11 cellular contexts compared by ENCODE assay signal in the genomic region with DNA sequence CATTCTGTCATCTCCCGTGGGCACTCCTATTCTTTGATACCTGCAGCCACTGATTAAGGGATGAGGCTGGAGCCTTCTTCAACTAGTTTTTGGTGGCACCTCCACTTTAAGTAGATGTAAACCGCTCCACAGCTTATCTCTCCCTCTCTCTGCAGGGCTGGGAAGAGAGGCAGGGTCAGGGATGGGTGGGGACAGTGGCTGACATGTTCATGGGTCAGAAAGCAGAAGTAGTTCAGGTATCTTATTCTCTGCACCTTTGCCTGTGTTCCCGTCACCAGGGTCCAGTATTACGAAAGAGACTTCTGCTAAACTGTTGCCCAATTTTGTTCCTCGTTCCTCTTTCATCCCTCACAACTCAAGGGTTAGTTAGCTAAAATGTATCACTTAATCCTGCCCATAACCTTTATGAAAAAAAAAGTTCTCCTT. TPM values are rescaled to one million over a fixed set of nuclear protein-coding genes. Genes with fewer than 3 reads are reported as not detected.
DNase-seq lines count a peak whose midpoint lies in the region; ATAC-seq, FAIRE-seq and TF ChIP-seq lines count a peak whose summit lies in the region.
"Had no signal": no experiment of that assay in that cellular context is flagged by ENCODE, and none has a peak within 500 bp of the region (broad histone marks: within the 10 kb centered on the region; RNA-seq: fewer than 3 reads in every experiment).

No MANE protein-coding gene starts in this region.

- TF ChIP-seq POLR2A in thyroid gland (IDR thresholded peaks at IDR 0.05) = no peak

- H3K4me1 ChIP-seq in BLaER1 treated with 17β-estradiol and CSF1 and Interleukin-3, amounts not matched to agents 10 nM and 100 nM = peaks cover 0 to 36% (median 19%) of the 10 kb centered on the region in 10 experiments; a peak in 14 of 20 replicates
- H3K4me1 ChIP-seq in lower lobe of right lung (peaks cover 9% of the 10 kb centered on the region), thyroid gland (peaks cover 5 to 9% of the 10 kb centered on the region in 2 donors)

- no peaks in the 10 kb centered on the region for H3K27me3 ChIP-seq in BLaER1 treated with 17β-estradiol and CSF1 and Interleukin-3, amounts not matched to agents 10 nM and 100 nM
- H3K27me3 ChIP-seq in bronchial epithelial cell (ENCODE audit: control insufficient read depth, insufficient read depth, low read length) (no peaks in the 10 kb centered on the region), lower lobe of right lung (ENCODE audit: low read depth) (no peaks in the 10 kb centered on the region), thyroid gland (no peaks in the 10 kb centered on the region)
- H3K27me3 ChIP-seq: cardiac muscle cell, pancreas had no signal

- H3K36me3 Mint-ChIP-seq in glutamatergic neuron (ENCODE audit: unreplicated experiment) = no peaks in the 10 kb centered on the region
- no peaks in the 10 kb centered on the region for H3K36me3 Mint-ChIP-seq in mesothelial cell of epicardium

- H3K4me3 ChIP-seq in BLaER1 treated with 17β-estradiol and CSF1 and Interleukin-3, amounts not matched to agents 10 nM and 100 nM = no peak overlapping the region
- no peak overlapping the region for H3K4me3 ChIP-seq in bronchial epithelial cell (ENCODE audit: low read depth, low read length)
- H3K4me3 ChIP-seq in lower lobe of right lung = no peak overlapping the region
- no peak overlapping the region for H3K4me3 ChIP-seq in thyroid gland (replicated peaks in 1 of 3)
- H3K4me3 ChIP-seq: cardiac muscle cell, pancreas had no signal

- H3K4me2 ChIP-seq in BLaER1 treated with 17β-estradiol and CSF1 and Interleukin-3, amounts not matched to agents 10 nM and 100 nM = peak overlapping the region in 7 of 11 experiments; percentile 3 to 68 (median 65); a peak in 14 of 22 replicates

- peak overlapping the region in 7 of 11 experiments; percentile 6 to 79 (median 48); a peak in 13 of 22 replicates for H3K27ac ChIP-seq in BLaER1 treated with 17β-estradiol and CSF1 and Interleukin-3, amounts not matched to agents 10 nM and 100 nM
- H3K27ac ChIP-seq in lower lobe of right lung (no peak overlapping the region), thyroid gland (no peak overlapping the region)
- H3K27ac ChIP-seq: cardiac muscle cell had no signal

- H3K9ac ChIP-seq in BLaER1 treated with 17β-estradiol and CSF1 and Interleukin-3, amounts not matched to agents 10 nM and 100 nM = peak overlapping the region in 3 of 11 experiments; percentile 38 to 56 (median 50); a peak in 4 of 22 replicates

- H3K4me1 Mint-ChIP-seq in glutamatergic neuron (ENCODE audit: low read depth, unreplicated experiment) = no peaks in the 10 kb centered on the region
- H3K4me1 Mint-ChIP-seq in mesothelial cell of epicardium = peaks cover 6% of the 10 kb centered on the region

- H3K27ac Mint-ChIP-seq in glutamatergic neuron (ENCODE audit: unreplicated experiment) (no peak overlapping the region), mesothelial cell of epicardium (no peak overlapping the region)

- H4K20me1 ChIP-seq in BLaER1 treated with 17β-estradiol and CSF1 and Interleukin-3, amounts not matched to agents 10 nM and 100 nM = no peaks in the 10 kb centered on the region

- H3K9me3 ChIP-seq in BLaER1 treated with 17β-estradiol and CSF1 and Interleukin-3, amounts not matched to agents 10 nM and 100 nM (replicated peaks in 1 of 11) = 0 out of 22 replicates have a peak, but pooled peaks cover 0 to under 1% (median 0%) of the 10 kb centered on the region in 11 experiments
- H3K9me3 ChIP-seq in lower lobe of right lung (no peaks in the 10 kb centered on the region), thyroid gland (no peaks in the 10 kb centered on the region)
- H3K9me3 ChIP-seq: pancreas had no signal

- peaks cover 0 to 17% (median 0%) of the 10 kb centered on the region in 11 experiments; a peak in 2 of 22 replicates for H3K36me3 ChIP-seq in BLaER1 treated with 17β-estradiol and CSF1 and Interleukin-3, amounts not matched to agents 10 nM and 100 nM
- H3K36me3 ChIP-seq in bronchial epithelial cell (ENCODE audit: control insufficient read depth, insufficient read depth, low read length) (no peaks in the 10 kb centered on the region), lower lobe of right lung (peaks cover 22% of the 10 kb centered on the region), thyroid gland (no peaks in the 10 kb centered on the region)
- H3K36me3 ChIP-seq: cardiac muscle cell had no signal

- H3K9me3 Mint-ChIP-seq in glutamatergic neuron (ENCODE audit: unreplicated experiment) (no peaks in the 10 kb centered on the region), mesothelial cell of epicardium (no peaks in the 10 kb centered on the region)
- H3K9me3 Mint-ChIP-seq: activated T-helper 2 cell treated with anti-CD3 and anti-CD28 coated beads, Interferon-gamma antibody, Interleukin-2, Interleukin-4, amounts not matched to agents 10 μg/mL and 5 μg/mL and 100 μg/mL, durations not matched to agents 14 hours and 24 hours and 36 hours had no signal

- no peak for TF ChIP-seq CTCF in bronchial epithelial cell (IDR thresholded peaks at IDR 0.05; ENCODE audit: insufficient read depth, low read length, severe bottlenecking)
- no peak for TF ChIP-seq CTCF in lower lobe of right lung (IDR thresholded peaks at IDR 0.05)
- no peak for TF ChIP-seq CTCF in thyroid gland (IDR thresholded peaks at IDR 0.05)
- no peak for TF ChIP-seq CTCF in glutamatergic neuron (IDR thresholded peaks at IDR 0.05; ENCODE audit: partially characterized antibody, unreplicated experiment)
- no peak for TF ChIP-seq CTCF in mesothelial cell of epicardium (IDR thresholded peaks at IDR 0.05; ENCODE audit: unreplicated experiment)

- H3K27me3 Mint-ChIP-seq in glutamatergic neuron (ENCODE audit: unreplicated experiment) = no peaks in the 10 kb centered on the region
- H3K27me3 Mint-ChIP-seq in mesothelial cell of epicardium (ENCODE audit: low read depth) = no peaks in the 10 kb centered on the region

- DNase-seq in MV-4-11 (lab: John Stamatoyannopoulos, UW) (peak; percentile 94), bronchial epithelial cell (ENCODE audit: low read depth) (peak; percentile 13), lower lobe of right lung (no peak), thyroid gland (no peak), DMS79 (lab: John Stamatoyannopoulos, UW) (no peak), glutamatergic neuron (no peak), mesothelial cell of epicardium (ENCODE audit: low spot score in 2 of 2, unreplicated experiment in 2 of 2) (no peak)

- 84 to 86% methylated on average over 5 of the region's 5 CpGs for WGBS in thyroid gland, 2 donors

- intact Hi-C loops in lower lobe of right lung (cut with DNase I) = loop anchor here (5.0 kb wide), 1 partner anchor 176 kb away; no protein-coding TSS in a partner anchor
- intact Hi-C loops in thyroid gland (cut with DNase I) = no loop called here

- H3K4me3 Mint-ChIP-seq in glutamatergic neuron (ENCODE audit: unreplicated experiment) (no peak overlapping the region), mesothelial cell of epicardium (no peak overlapping the region)

- ATAC-seq in lower lobe of right lung = peak; percentile 67 to 77

- no peak for FAIRE-seq in bronchial epithelial cell (lab: Jason Lieb, UNC)
- FAIRE-seq: pancreas had no signal

RNA-seq across cellular contexts. Expression of a gene that starts 51.7 kb away (rescaled TPM):
- 32.1 and 54.2 TPM in 2 replicates for total RNA-seq in bronchial epithelial cell
- total RNA-seq in lower lobe of right lung = 45.5 TPM
- total RNA-seq in thyroid gland = 10 to 100 TPM; 29.3 to 43.0 (median 35.9) TPM
- total RNA-seq in glutamatergic neuron (ENCODE audit: unreplicated experiment) = 23.6 TPM
- 25.4 to 32.4 TPM (median 26.7 TPM) in 3 replicates for total RNA-seq in mesothelial cell of epicardium

Comparison
In these comparisons a context has a peak if more than half of its experiments do, and no peak if none do; other contexts are left out.
1. H3K27ac ChIP-seq: peak in BLaER1 treated with 17β-estradiol and CSF1 and Interleukin-3, amounts not matched to agents 10 nM and 100 nM (7 of 11); none in lower lobe of right lung (single experiment) and thyroid gland (0 of 3).
2. DNase-seq: peak in MV-4-11 (single experiment) and bronchial epithelial cell (single experiment); none in lower lobe of right lung (single experiment), thyroid gland (0 of 2), DMS79 (single experiment), glutamatergic neuron (single experiment) and mesothelial cell of epicardium (0 of 2).